In the genomic region with DNA sequence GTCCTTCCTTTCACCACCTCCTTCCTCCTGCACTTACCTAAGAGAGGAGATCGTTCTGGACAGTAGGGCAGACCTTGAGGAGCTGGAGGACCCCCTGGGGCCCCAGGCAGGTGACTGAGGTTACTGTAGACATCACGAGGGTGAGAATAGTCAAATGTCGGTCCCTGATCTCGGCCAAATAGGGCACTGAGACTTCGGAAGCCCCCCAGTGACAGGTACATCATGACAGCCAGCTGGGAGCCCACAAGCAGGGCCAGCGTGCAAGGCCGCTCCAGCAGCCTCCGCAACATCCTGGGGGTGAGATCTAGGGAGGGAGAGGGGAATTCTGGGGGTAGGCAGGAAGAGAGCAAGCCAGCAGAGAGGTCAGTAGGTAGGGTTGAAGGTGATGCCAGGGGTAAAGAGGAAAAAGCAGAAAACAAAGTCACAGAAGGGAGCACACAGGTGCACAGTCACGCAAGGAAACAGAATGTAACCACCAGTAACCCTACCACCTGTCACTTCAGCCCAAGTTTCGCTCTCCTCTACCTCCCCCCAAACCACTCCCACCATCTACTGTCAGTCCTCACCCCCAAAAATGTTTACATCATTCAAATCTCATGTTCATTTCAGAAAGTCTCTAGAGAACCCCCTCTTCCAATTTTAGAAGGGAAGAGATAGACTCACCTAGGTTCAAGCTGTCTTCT, we compare ENCODE assay signal across 9 cellular contexts. TPM values are rescaled to one million over a fixed set of nuclear protein-coding genes. Genes with fewer than 3 reads are reported as not detected.
DNase-seq lines count a peak whose midpoint lies in the region; ATAC-seq and TF ChIP-seq lines count a peak whose summit lies in the region.
"Had no signal": no experiment of that assay in that cellular context is flagged by ENCODE, and none has a peak within 500 bp of the region (broad histone marks: within the 10 kb centered on the region; RNA-seq: fewer than 3 reads in every experiment).

No MANE protein-coding gene starts in this region.

- no peaks in the 10 kb centered on the region for H3K27me3 Mint-ChIP-seq in activated naive CD4-positive, alpha-beta T cell treated with anti-CD3 and anti-CD28 coated beads, Interleukin-2, amount 10 ng/mL, durations not matched to agents 7 days and 5 days
- no peaks in the 10 kb centered on the region for H3K27me3 Mint-ChIP-seq in memory B cell
- H3K27me3 Mint-ChIP-seq in type B pancreatic cell: no peaks in the 10 kb centered on the region

- H3K36me3 ChIP-seq in adipocyte (ENCODE audit: control insufficient read depth, insufficient read depth, low read length, severe bottlenecking): peaks cover 39% of the 10 kb centered on the region

- CTCF ChIA-PET in activated naive CD4-positive, alpha-beta T cell treated with anti-CD3 and anti-CD28 coated beads, Interleukin-2, amount 10 ng/mL, durations not matched to agents 7 days and 5 days (lab: Charles Lee): interaction anchor here (0.9 to 3.0 kb wide), 4 partner anchors 8 to 49 kb away, joined by 3 to 12 read pairs (median 3); partner anchors contain the start of gene TOMM40L

- peaks cover 59% of the 10 kb centered on the region for H3K4me1 Mint-ChIP-seq in activated naive CD4-positive, alpha-beta T cell treated with anti-CD3 and anti-CD28 coated beads, Interleukin-2, amount 10 ng/mL, durations not matched to agents 7 days and 5 days
- H3K4me1 Mint-ChIP-seq in memory B cell (peaks cover 42% of the 10 kb centered on the region), type B pancreatic cell (ENCODE audit: unreplicated experiment) (peaks cover 26% of the 10 kb centered on the region)

- no peak for TF ChIP-seq CTCF in type B pancreatic cell (conservative IDR thresholded peaks at IDR 0.05)

- H3K27ac Mint-ChIP-seq in activated naive CD4-positive, alpha-beta T cell treated with anti-CD3 and anti-CD28 coated beads, Interleukin-2, amount 10 ng/mL, durations not matched to agents 7 days and 5 days: peak overlapping the region; percentile 95
- H3K27ac Mint-ChIP-seq in memory B cell (peak overlapping the region; percentile 96), type B pancreatic cell (peak overlapping the region; percentile 98)

- peaks cover 42% of the 10 kb centered on the region for H3K4me1 ChIP-seq in adipocyte (ENCODE audit: control insufficient read depth, insufficient read depth, low read length)

- H3K36me3 Mint-ChIP-seq in activated naive CD4-positive, alpha-beta T cell treated with anti-CD3 and anti-CD28 coated beads, Interleukin-2, amount 10 ng/mL, durations not matched to agents 7 days and 5 days: peaks cover 55% of the 10 kb centered on the region
- H3K36me3 Mint-ChIP-seq in memory B cell (peaks cover 31% of the 10 kb centered on the region), type B pancreatic cell (peaks cover 21% of the 10 kb centered on the region)

- no peaks in the 10 kb centered on the region for H3K9me3 Mint-ChIP-seq in activated naive CD4-positive, alpha-beta T cell treated with anti-CD3 and anti-CD28 coated beads, Interleukin-2, amount 10 ng/mL, durations not matched to agents 7 days and 5 days
- H3K9me3 Mint-ChIP-seq in memory B cell (no peaks in the 10 kb centered on the region), type B pancreatic cell (no peaks in the 10 kb centered on the region)

- peak overlapping the region; percentile 94 for H3K9ac ChIP-seq in adipocyte (ENCODE audit: low read length)

- ATAC-seq in memory B cell (ENCODE audit: low read depth) (no peak), GM19023 (IDR thresholded peaks at IDR 0.05; ENCODE audit: unreplicated experiment) (no peak)

- no peak for DNase-seq in activated naive CD4-positive, alpha-beta T cell treated with anti-CD3 and anti-CD28 coated beads, Interleukin-2, amount 10 ng/mL, durations not matched to agents 7 days and 5 days
- DNase-seq in activated naive CD4-positive, alpha-beta T cell (lab: John Stamatoyannopoulos, UW): no peak
- no peak for DNase-seq in adipocyte (ENCODE audit: low read depth)
- DNase-seq in memory B cell (ENCODE audit: low spot score in 2 of 2): no peak
- DNase-seq in type B pancreatic cell (ENCODE audit: extremely low spot score, unreplicated experiment): no peak
- DNase-seq in SIG-M5 treated with dmso at 0.1 percent for 504 hours (lab: John Stamatoyannopoulos, UW; ENCODE audit: unreplicated experiment): no peak
- DNase-seq in T1000 (lab: John Stamatoyannopoulos, UW): no peak
- DNase-seq: occipital lobe had no signal

- H3K9me3 ChIP-seq in adipocyte (ENCODE audit: control insufficient read depth, low read length): no peaks in the 10 kb centered on the region

- H3K4me3 ChIP-seq in adipocyte (ENCODE audit: low read length): peak overlapping the region; percentile 92

- H3K4me3 Mint-ChIP-seq in activated naive CD4-positive, alpha-beta T cell treated with anti-CD3 and anti-CD28 coated beads, Interleukin-2, amount 10 ng/mL, durations not matched to agents 7 days and 5 days: peak overlapping the region; percentile 94
- H3K4me3 Mint-ChIP-seq in memory B cell (peak overlapping the region; percentile 100), type B pancreatic cell (peak overlapping the region; percentile 100)

- no peaks in the 10 kb centered on the region for H3K27me3 ChIP-seq in adipocyte (replicated peaks; ENCODE audit: control insufficient read depth, insufficient read depth, low read length)

RNA-seq across cellular contexts. Expression of gene B4GALT3, which starts 1.4 kb away (rescaled TPM):
- 42.4 and 48.5 TPM in 2 replicates for total RNA-seq in type B pancreatic cell (ENCODE audit: low replicate concordance)

RNA-seq across cellular contexts. Expression of gene PPOX, which starts 9.7 kb away (rescaled TPM):
- 25.7 and 43.6 TPM in 2 replicates for total RNA-seq in type B pancreatic cell (ENCODE audit: low replicate concordance)

RNA-seq across cellular contexts. Expression of gene USP21, which starts 16.6 kb away (rescaled TPM):
- 31.6 and 45.7 TPM in 2 replicates for total RNA-seq in type B pancreatic cell (ENCODE audit: low replicate concordance)

RNA-seq across cellular contexts. Expression of gene UFC1, which starts 22.1 kb away (rescaled TPM):
- total RNA-seq in type B pancreatic cell (ENCODE audit: low replicate concordance): 90.3 and 103 TPM in 2 replicates

RNA-seq across cellular contexts. Expression of gene ADAMTS4, which starts 22.9 kb away (rescaled TPM):
- total RNA-seq in type B pancreatic cell (ENCODE audit: low replicate concordance): 0.10 and 2.5 TPM in 2 replicates
